ENCODE assay signal across 9 cellular contexts in genomic region chr17:76547183-76547641, GRCh38. TPM values are rescaled to one million over a fixed set of nuclear protein-coding genes. Genes with fewer than 3 reads are reported as not detected.
DNase-seq lines count a peak whose midpoint lies in the region; ATAC-seq and TF ChIP-seq lines count a peak whose summit lies in the region.
"Had no signal": no experiment of that assay in that cellular context is flagged by ENCODE, and none has a peak within 500 bp of the region (broad histone marks: within the 10 kb centered on the region; RNA-seq: fewer than 3 reads in every experiment).

No MANE protein-coding gene starts in this region.

- no peaks in the 10 kb centered on the region for H3K36me3 Mint-ChIP-seq in T-cell
- no peaks in the 10 kb centered on the region for H3K36me3 Mint-ChIP-seq in brain
- H3K36me3 Mint-ChIP-seq: activated naive CD4-positive, alpha-beta T cell treated with anti-CD3 and anti-CD28 coated beads, Interleukin-2, amount 50 U/mL, for 24 hours had no signal

- ATAC-seq in T-cell (replicated peaks in 1 of 4), result peak; percentile 80 to 94 (median 87)

- H3K36me3 ChIP-seq in KOPT-K1 (ENCODE audit: insufficient read depth, low read length), result no peaks in the 10 kb centered on the region

- no peak overlapping the region for H3K4me3 Mint-ChIP-seq in T-cell
- no peak overlapping the region for H3K4me3 Mint-ChIP-seq in brain
- H3K4me3 Mint-ChIP-seq: activated naive CD4-positive, alpha-beta T cell treated with anti-CD3 and anti-CD28 coated beads, Interleukin-2, amount 50 U/mL, for 24 hours had no signal

- H3K27me3 Mint-ChIP-seq in T-cell, result peaks cover 6 to 17% of the 10 kb centered on the region in 2 donors
- peaks cover 6% of the 10 kb centered on the region for H3K27me3 Mint-ChIP-seq in brain

- H3K9me3 Mint-ChIP-seq in T-cell (no peaks in the 10 kb centered on the region), brain (no peaks in the 10 kb centered on the region)
- H3K9me3 Mint-ChIP-seq: activated naive CD4-positive, alpha-beta T cell treated with anti-CD3 and anti-CD28 coated beads, Interleukin-2, amount 50 U/mL, for 24 hours had no signal

- H3K27ac Mint-ChIP-seq in T-cell (no peak overlapping the region), brain (no peak overlapping the region)
- H3K27ac Mint-ChIP-seq: activated naive CD4-positive, alpha-beta T cell treated with anti-CD3 and anti-CD28 coated beads, Interleukin-2, amount 50 U/mL, for 24 hours had no signal

- no peaks in the 10 kb centered on the region for H3K9me3 ChIP-seq in KOPT-K1 (ENCODE audit: insufficient read depth, low read length, poor library complexity, severe bottlenecking)

- TF ChIP-seq CTCF in brain (conservative IDR thresholded peaks at IDR 0.05), result peak; percentile 78 to 81

- POLR2A ChIA-PET in T-cell (lab: Charles Lee), result no interaction called here

- H3K4me1 Mint-ChIP-seq in T-cell (peaks cover 0 to 4% (median 0%) of the 10 kb centered on the region in 3 donors), brain (peaks cover 13% of the 10 kb centered on the region)
- H3K4me1 Mint-ChIP-seq: activated naive CD4-positive, alpha-beta T cell treated with anti-CD3 and anti-CD28 coated beads, Interleukin-2, amount 50 U/mL, for 24 hours had no signal

- peak; percentile 87 for DNase-seq in Daoy (ENCODE audit: low read depth)
- DNase-seq in T-cell, result peak in 33 of 34 experiments; percentile 11 to 72 (median 53)
- DNase-seq in iPS-NIHi11 (ENCODE audit: low spot score), result peak; percentile 53
- DNase-seq in stimulated activated CD4-positive, alpha-beta T cell treated with anti-CD3 and anti-CD28 coated beads, Interleukin-1b, Interleukin-23, amount 100 ng/mL, for 48 hours, result peak; percentile 44
- no peak for DNase-seq in NCI-H187 (lab: John Stamatoyannopoulos, UW)
- DNase-seq in mesenteric fat pad (ENCODE audit: low spot score), result no peak

- H3K27ac ChIP-seq in KOPT-K1 (ENCODE audit: low read depth, low read length, poor library complexity, severe bottlenecking), result peak overlapping the region; percentile 26

- CTCF ChIA-PET in T-cell (lab: Charles Lee), result interaction anchor here (0.6 to 2.8 kb wide), 5 partner anchors 23 to 595 kb away, joined by 3 to 13 read pairs (median 4); no protein-coding TSS in a partner anchor

RNA-seq across cellular contexts. Expression of gene PRCD, which starts 7.4 kb away (rescaled TPM):
- total RNA-seq in Daoy (2014; rRNA removed; shearing (Covaris generic)), result 0.51 TPM in 1 of 2 replicates, not detected in the other
- total RNA-seq in T-cell (1 to 10 TPM in 2 of 5 donors, under 1 TPM in 3; 0.66 to 1.3 (median 0.92) TPM), mesenteric fat pad (5.4 TPM)
- 9.9 TPM for polyA plus RNA-seq in brain (ENCODE audit: insufficient read depth, low read depth, low replicate concordance)

RNA-seq across cellular contexts. Expression of gene CYGB, which starts 9.7 kb away (rescaled TPM):
- total RNA-seq in Daoy (2014; rRNA removed; shearing (Covaris generic)), result 8.3 and 16.0 TPM in 2 replicates
- total RNA-seq in T-cell, result under 1 TPM; 0.20 to 0.76 (median 0.65) TPM
- polyA plus RNA-seq in brain (ENCODE audit: insufficient read depth, low read depth, low replicate concordance), result 6.8 TPM
- 55.6 TPM for total RNA-seq in mesenteric fat pad

RNA-seq across cellular contexts. Expression of gene ST6GALNAC2, which starts 38.4 kb away (rescaled TPM):
- total RNA-seq in Daoy (2014; rRNA removed; shearing (Covaris generic)), result 0.24 and 0.40 TPM in 2 replicates
- total RNA-seq in T-cell, result 1 to 10 TPM in 3 of 5 donors, under 1 TPM in 2; 0.55 to 4.7 (median 2.1) TPM
- 8.3 TPM for polyA plus RNA-seq in brain (ENCODE audit: insufficient read depth, low read depth, low replicate concordance)
- total RNA-seq in mesenteric fat pad, result 5.5 TPM

RNA-seq across cellular contexts. Expression of gene RHBDF2, which starts 46.0 kb away (rescaled TPM):
- total RNA-seq in Daoy (2014; rRNA removed; shearing (Covaris generic)), result 26.6 and 35.5 TPM in 2 replicates
- total RNA-seq in T-cell (10 to 100 TPM; 35.2 to 99.0 (median 74.0) TPM), mesenteric fat pad (52.7 TPM)
- 6.7 TPM for polyA plus RNA-seq in brain (ENCODE audit: insufficient read depth, low read depth, low replicate concordance)

Comparison
In these comparisons a context has a peak if more than half of its experiments do, and no peak if none do; other contexts are left out.
1. DNase-seq: peak in Daoy (single experiment), T-cell (33 of 34), iPS-NIHi11 (single experiment) and stimulated activated CD4-positive, alpha-beta T cell treated with anti-CD3 and anti-CD28 coated beads, Interleukin-1b, Interleukin-23, amount 100 ng/mL, for 48 hours (single experiment); none in NCI-H187 (0 of 2) and mesenteric fat pad (single experiment).